Comparison of ENCODE assay signal across 1 cellular context in genomic region chr1:39001516-39002389, GRCh38.
TF ChIP-seq lines count a peak whose summit lies in the region.

No MANE protein-coding gene starts in this region.

TF ChIP-seq in GM23338, 12 proteins besides CTCF, POLR2A, EP300 and RAD21 (continued from another document):
- TF ChIP-seq REST (IDR thresholded peaks at IDR 0.05; ENCODE audit: unreplicated experiment) (no peak), NANOG (IDR thresholded peaks at IDR 0.05; ENCODE audit: borderline replicate concordance) (peak; percentile 95), ETS1 (IDR thresholded peaks at IDR 0.05) (no peak), JUNB (IDR thresholded peaks at IDR 0.05; ENCODE audit: unreplicated experiment) (no peak), ZNF114 (CRISPR knock-in tag; IDR thresholded peaks at IDR 0.05) (no peak), ZNF331 (CRISPR knock-in tag; IDR thresholded peaks at IDR 0.05; ENCODE audit: low read depth) (no peak), CREB1 (CRISPR knock-in tag; IDR thresholded peaks at IDR 0.05; ENCODE audit: low read depth) (no peak), ZNF462 (CRISPR knock-in tag; IDR thresholded peaks at IDR 0.05) (peak; percentile 63; the same call in 1 of the 2 replicates), EZH2phosphoT487 (IDR thresholded peaks at IDR 0.05; ENCODE audit: unreplicated experiment) (no peak)
